1 cellular context compared by ENCODE assay signal in genomic region chr2:110853516-110853915, GRCh38.
TF ChIP-seq lines count a peak whose summit lies in the region.

No MANE protein-coding gene starts in this region.

TF ChIP-seq in GM23338, 12 proteins besides CTCF, POLR2A, EP300 and RAD21 (continued from another document):
- TF ChIP-seq REST (IDR thresholded peaks at IDR 0.05; ENCODE audit: unreplicated experiment) (no peak), EZH2 (IDR thresholded peaks at IDR 0.05; ENCODE audit: low read depth, unreplicated experiment) (no peak), POLR2AphosphoS5 (IDR thresholded peaks at IDR 0.05; ENCODE audit: low read depth) (no peak), ZNF331 (CRISPR knock-in tag; IDR thresholded peaks at IDR 0.05; ENCODE audit: low read depth) (no peak), JUNB (IDR thresholded peaks at IDR 0.05; ENCODE audit: unreplicated experiment) (no peak), NANOG (IDR thresholded peaks at IDR 0.05; ENCODE audit: borderline replicate concordance) (no peak)
